In the genomic region with DNA sequence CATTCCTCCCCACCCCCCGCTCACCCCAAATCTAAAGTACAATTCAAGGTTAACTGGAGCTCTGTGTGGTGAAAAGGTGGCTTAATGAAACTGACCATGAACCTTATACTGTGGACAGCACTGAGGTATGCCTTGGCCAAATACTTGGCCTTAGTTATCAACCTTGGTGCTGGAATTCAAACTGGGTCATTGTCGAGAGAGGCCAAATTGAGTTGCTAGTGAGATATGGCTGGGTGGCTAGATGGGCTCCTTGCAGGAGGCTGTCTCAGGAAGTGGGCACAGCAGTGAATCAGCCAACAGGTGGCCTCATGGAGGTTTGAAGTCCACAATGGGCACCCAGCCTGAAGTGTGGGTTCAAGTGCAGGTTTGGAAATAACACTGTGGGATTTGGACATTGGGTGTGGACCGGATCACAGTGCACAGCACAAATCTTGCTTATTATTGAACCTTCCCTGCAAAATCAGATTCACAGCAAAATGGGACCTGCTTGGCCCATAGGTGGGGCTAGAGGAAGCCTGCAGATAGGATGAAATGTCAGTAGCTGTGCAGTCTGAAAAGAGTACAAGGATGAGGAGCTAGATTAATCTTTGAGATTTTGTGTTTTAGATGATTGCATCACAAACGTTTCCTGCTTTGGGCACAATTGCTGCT, we compare ENCODE assay signal across 1 cellular context.
TF ChIP-seq lines count a peak whose summit lies in the region.

No MANE protein-coding gene starts in this region.

TF ChIP-seq in HCT116, 20 proteins besides CTCF, POLR2A, EP300 and RAD21 (continued from another document):
- no peak for TF ChIP-seq CBX3 (IDR thresholded peaks at IDR 0.05; ENCODE audit: low read depth)
- no peak for TF ChIP-seq POLR2AphosphoS5 (IDR thresholded peaks at IDR 0.05; ENCODE audit: low read depth, low read length)
- no peak for TF ChIP-seq SIN3A (IDR thresholded peaks at IDR 0.05; ENCODE audit: low read depth)
- TF ChIP-seq, protein P1, sequence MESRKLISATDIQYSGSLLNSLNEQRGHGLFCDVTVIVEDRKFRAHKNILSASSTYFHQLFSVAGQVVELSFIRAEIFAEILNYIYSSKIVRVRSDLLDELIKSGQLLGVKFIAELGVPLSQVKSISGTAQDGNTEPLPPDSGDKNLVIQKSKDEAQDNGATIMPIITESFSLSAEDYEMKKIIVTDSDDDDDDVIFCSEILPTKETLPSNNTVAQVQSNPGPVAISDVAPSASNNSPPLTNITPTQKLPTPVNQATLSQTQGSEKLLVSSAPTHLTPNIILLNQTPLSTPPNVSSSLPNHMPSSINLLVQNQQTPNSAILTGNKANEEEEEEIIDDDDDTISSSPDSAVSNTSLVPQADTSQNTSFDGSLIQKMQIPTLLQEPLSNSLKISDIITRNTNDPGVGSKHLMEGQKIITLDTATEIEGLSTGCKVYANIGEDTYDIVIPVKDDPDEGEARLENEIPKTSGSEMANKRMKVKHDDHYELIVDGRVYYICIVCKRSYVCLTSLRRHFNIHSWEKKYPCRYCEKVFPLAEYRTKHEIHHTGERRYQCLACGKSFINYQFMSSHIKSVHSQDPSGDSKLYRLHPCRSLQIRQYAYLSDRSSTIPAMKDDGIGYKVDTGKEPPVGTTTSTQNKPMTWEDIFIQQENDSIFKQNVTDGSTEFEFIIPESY (IDR thresholded peaks at IDR 0.05; ENCODE audit: extremely low read depth, insufficient replicate concordance, low read length) = no peak
- TF ChIP-seq EGR1 (IDR thresholded peaks at IDR 0.05; ENCODE audit: low read depth) = no peak
- no peak for TF ChIP-seq ELF1 (IDR thresholded peaks at IDR 0.05; ENCODE audit: borderline replicate concordance, low read depth)
- TF ChIP-seq ZFX (IDR thresholded peaks at IDR 0.05) = no peak
